25 cellular contexts compared by ENCODE assay signal in the genomic region with DNA sequence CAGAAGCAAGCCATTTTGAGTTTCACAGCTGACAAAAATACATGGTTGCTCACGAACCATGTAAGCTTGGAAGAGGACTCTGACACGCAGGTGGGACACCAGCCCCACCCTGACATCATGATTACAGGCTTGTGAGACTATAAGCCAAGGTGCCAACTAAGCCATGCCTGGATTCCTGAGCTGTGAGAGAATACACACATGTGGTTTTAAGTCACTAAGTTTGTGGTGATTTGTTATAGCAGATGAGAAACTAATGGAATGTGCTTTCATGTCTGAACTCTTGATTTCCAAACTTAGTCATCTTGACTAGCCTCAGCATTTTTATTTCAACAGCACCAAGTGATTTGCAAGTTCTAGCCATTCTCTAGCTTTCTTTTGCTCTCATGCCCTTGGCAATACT.
A peak's percentile ranks its signal among the peaks of the same experiment; 100 is the strongest.
DNase-seq lines count a peak whose midpoint lies in the region; FAIRE-seq and TF ChIP-seq lines count a peak whose summit lies in the region.
"Had no signal": no experiment of that assay in that cellular context is flagged by ENCODE, and none has a peak within 500 bp of the region (broad histone marks: within the 10 kb centered on the region; RNA-seq: fewer than 3 reads in every experiment).

No MANE protein-coding gene starts in this region.

- H3K27me3 ChIP-seq in bronchial epithelial cell (ENCODE audit: control insufficient read depth, insufficient read depth, low read length), result no peaks in the 10 kb centered on the region
- H3K27me3 ChIP-seq: heart right ventricle, sigmoid colon, thyroid gland had no signal

- FAIRE-seq in RCC 7860 (lab: Jason Lieb, UNC), result peak; percentile 94
- FAIRE-seq in bronchial epithelial cell (lab: Jason Lieb, UNC), result peak; percentile 64
- FAIRE-seq: endothelial cell of umbilical vein had no signal

- no peak overlapping the region for H3K4me3 ChIP-seq in bronchial epithelial cell (ENCODE audit: low read depth, low read length)
- H3K4me3 ChIP-seq: heart right ventricle, sigmoid colon, thyroid gland had no signal

- TF ChIP-seq CTCF in bronchial epithelial cell (IDR thresholded peaks at IDR 0.05; ENCODE audit: insufficient read depth, low read length, severe bottlenecking), result no peak

- no peaks in the 10 kb centered on the region for H3K36me3 ChIP-seq in bronchial epithelial cell (ENCODE audit: control insufficient read depth, insufficient read depth, low read length)
- H3K36me3 ChIP-seq: heart right ventricle, sigmoid colon, thyroid gland had no signal

- peak; percentile 56 for DNase-seq in A172 (ENCODE audit: low spot score)
- DNase-seq in RCC 7860 (ENCODE audit: low spot score), result peak; percentile 95
- DNase-seq in bronchial epithelial cell (ENCODE audit: low read depth), result peak; percentile 99
- DNase-seq in kidney glomerular epithelial cell (lab: John Stamatoyannopoulos, UW), result peak; percentile 86
- DNase-seq in hypothalamus (lab: John Stamatoyannopoulos, UW), result no peak
- DNase-seq in activated naive CD4-positive, alpha-beta T cell treated with Interleukin-2 at 50 U/mL for 16 hours, result no peak
- DNase-seq in HPDE6-E6E7 (ENCODE audit: extremely low spot score), result no peak
- no peak for DNase-seq in NCI-H2227 (lab: John Stamatoyannopoulos, UW; ENCODE audit: unreplicated experiment)
- DNase-seq: 8988T; activated CD4-positive, alpha-beta T cell treated with anti-CD3 and anti-CD28 coated beads for 36 hours; activated CD8-positive, alpha-beta T cell treated with anti-CD3 and anti-CD28 coated beads, Interleukin-2, amount 10 ng/mL, durations not matched to agents 7 days and 5 days; AML-193; aorta; CD4-positive, alpha-beta T cell; cerebellar nuclear complex; heart right ventricle; NCI-H1092 treated with DMSO at 0.1 percent for 48 hours; NCI-H187; NCI-H2171 treated with DMSO at 0.1 percent for 48 hours; NCI-H526 treated with DMSO at 0.1 percent for 48 hours; RPMI8226; sigmoid colon; stimulated activated CD4-positive, alpha-beta T cell treated with anti-CD3 and anti-CD28 coated beads, Interleukin-15, amount 100 ng/mL, for 24 hours; thyroid gland had no signal

Comparison
In these comparisons a context has a peak if more than half of its experiments do, and no peak if none do; other contexts are left out.
1. DNase-seq: peak in A172 (single experiment), RCC 7860 (single experiment), bronchial epithelial cell (single experiment) and kidney glomerular epithelial cell (single experiment); none in hypothalamus (0 of 51), activated naive CD4-positive, alpha-beta T cell treated with Interleukin-2 at 50 U/mL for 16 hours (single experiment), HPDE6-E6E7 (single experiment) and NCI-H2227 (single experiment).